1 cellular context compared by ENCODE assay signal in genomic region chr6:27136077-27136644, GRCh38.
TF ChIP-seq lines count a peak whose summit lies in the region.

No MANE protein-coding gene starts in this region.

TF ChIP-seq in K562, 482 proteins besides CTCF, POLR2A, EP300 and RAD21 (continued from another document and continues in another):
- TF ChIP-seq NCOA1 (IDR thresholded peaks at IDR 0.05; ENCODE audit: low read depth) (no peak), NFXL1 (CRISPR knock-in tag; IDR thresholded peaks at IDR 0.05) (peak; percentile 92), POLR2B (IDR thresholded peaks at IDR 0.05; ENCODE audit: low read depth, partially characterized antibody) (peak; percentile 74), HSF4 (CRISPR knock-in tag; IDR thresholded peaks at IDR 0.05; ENCODE audit: borderline replicate concordance) (peak; percentile 97), ATF2 (CRISPR knock-in tag; IDR thresholded peaks at IDR 0.05) (no peak), ZNF584 (CRISPR knock-in tag; IDR thresholded peaks at IDR 0.05; ENCODE audit: low read depth) (peak; percentile 97), CHAMP1 (IDR thresholded peaks at IDR 0.05) (no peak), ZBTB12 (CRISPR knock-in tag; IDR thresholded peaks at IDR 0.05) (peak; percentile 76), ZNF717 (CRISPR knock-in tag; IDR thresholded peaks at IDR 0.05) (peak; percentile 73; the same call in 1 of the 2 replicates), TGIF2 (CRISPR knock-in tag; IDR thresholded peaks at IDR 0.05) (no peak), ZNF445 (CRISPR knock-in tag; IDR thresholded peaks at IDR 0.05; ENCODE audit: low read depth) (peak; percentile 79; the same call in 1 of the 2 replicates), ZNF780A (CRISPR knock-in tag; IDR thresholded peaks at IDR 0.05) (no peak), HNRNPUL1 (IDR thresholded peaks at IDR 0.05; ENCODE audit: low read length) (no peak), ZNF431 (CRISPR knock-in tag; IDR thresholded peaks at IDR 0.05) (no peak), CREB3L1 (IDR thresholded peaks at IDR 0.05; ENCODE audit: borderline replicate concordance, low read depth) (no peak), AFF4 (CRISPR knock-in tag; IDR thresholded peaks at IDR 0.05) (no peak), FOXK1 (CRISPR knock-in tag; IDR thresholded peaks at IDR 0.05; ENCODE audit: borderline replicate concordance) (no peak), ZNF695 (CRISPR knock-in tag; IDR thresholded peaks at IDR 0.05) (peak; percentile 58; the same call in 1 of the 2 replicates), PHF20 (IDR thresholded peaks at IDR 0.05; ENCODE audit: partially characterized antibody) (no peak), PREB (CRISPR knock-in tag; IDR thresholded peaks at IDR 0.05) (no peak), GTF2E2 (tag; IDR thresholded peaks at IDR 0.05) (peak; percentile 70; the same call in 1 of the 2 replicates), ZNF280B (CRISPR knock-in tag; IDR thresholded peaks at IDR 0.05) (peak; percentile 81), RB1 (IDR thresholded peaks at IDR 0.05; ENCODE audit: low read depth) (no peak), RFX5 (IDR thresholded peaks at IDR 0.05; ENCODE audit: low read depth, low read length) (no peak), CCNT2 (IDR thresholded peaks at IDR 0.05; ENCODE audit: borderline replicate concordance, extremely low read depth, insufficient read length, low read depth, low read length) (no peak), PHB2 (IDR thresholded peaks at IDR 0.05; ENCODE audit: low read depth) (no peak), SMARCE1 (IDR thresholded peaks at IDR 0.05) (no peak), BACH1 (tag; IDR thresholded peaks at IDR 0.05) (peak; percentile 96), ZNF707 (CRISPR knock-in tag; conservative IDR thresholded peaks at IDR 0.05) (peak; percentile 80), ZNF444 (CRISPR knock-in tag; IDR thresholded peaks at IDR 0.05) (peak; percentile 80; the same call in 1 of the 2 replicates), FOXJ2 (tag; IDR thresholded peaks at IDR 0.05) (0 out of 2 replicates have a peak, but pooled peaks have one; percentile 15), GTF3C2 (IDR thresholded peaks at IDR 0.05; ENCODE audit: borderline replicate concordance, extremely low read depth, insufficient read length) (no peak), SOX6 (IDR thresholded peaks at IDR 0.05) (no peak), TAF15 (IDR thresholded peaks at IDR 0.05; ENCODE audit: low read depth, low read length) (no peak), ZNF232 (CRISPR knock-in tag; IDR thresholded peaks at IDR 0.05) (no peak), MAX (CRISPR knock-in tag; IDR thresholded peaks at IDR 0.05) (no peak), ZNF57 (CRISPR knock-in tag; IDR thresholded peaks at IDR 0.05) (peak; percentile 79; the same call in 1 of the 2 replicates), SMAD1 (IDR thresholded peaks at IDR 0.05; ENCODE audit: low read depth, low read length, partially characterized antibody) (no peak), EHMT2 (IDR thresholded peaks at IDR 0.05) (peak; percentile 68; the same call in 1 of the 2 replicates), DACH1 (IDR thresholded peaks at IDR 0.05; ENCODE audit: partially characterized antibody) (no peak), SMARCA4 (IDR thresholded peaks at IDR 0.05) (no peak), MCM2 (IDR thresholded peaks at IDR 0.05; ENCODE audit: low read depth) (no peak), THRB (CRISPR knock-in tag; conservative IDR thresholded peaks at IDR 0.05) (peak; percentile 91), ZBTB49 (CRISPR knock-in tag; IDR thresholded peaks at IDR 0.05; ENCODE audit: borderline replicate concordance) (no peak), PYGO2 (tag; IDR thresholded peaks at IDR 0.05) (peak; percentile 96)
